In genomic region chr4:79915276-79915675, GRCh38 we compare ENCODE assay signal across 17 cellular contexts.
"Had no signal": no experiment of that assay in that cellular context is flagged by ENCODE, and none has a peak within 500 bp of the region (broad histone marks: within the 10 kb centered on the region; RNA-seq: fewer than 3 reads in every experiment).

No MANE protein-coding gene starts in this region.

- H3K27me3 ChIP-seq: foreskin keratinocyte, heart right ventricle, left lung, neutrophil, pancreas, right lobe of liver, stomach, thyroid gland had no signal

- H3K36me3 ChIP-seq: heart right ventricle, left lung, neutrophil, pancreas, right lobe of liver, stomach, thyroid gland had no signal

- H3K4me3 ChIP-seq: heart right ventricle, left lung, pancreas, right lobe of liver, stomach, thyroid gland had no signal

- H3K4me1 ChIP-seq: foreskin keratinocyte, pancreas, right lobe of liver, thyroid gland had no signal

- H3K9me3 ChIP-seq: heart right ventricle, left lung, neutrophil, pancreas, right lobe of liver, stomach, thyroid gland had no signal

- H3K27ac ChIP-seq: foreskin keratinocyte, heart right ventricle, left lung, neutrophil, pancreas, right lobe of liver, stomach, thyroid gland had no signal

- DNase-seq: cortex of kidney; foreskin keratinocyte; glutamatergic neuron; heart right ventricle; hippocampal formation; left cardiac atrium; left lung; natural killer cell; pancreas; right lobe of liver; stimulated activated CD4-positive, alpha-beta T cell treated with anti-CD3 and anti-CD28 coated beads, Interleukin-2, amount 100 ng/mL, for 24 hours; stimulated activated CD4-positive, alpha-beta T cell treated with anti-CD3 and anti-CD28 coated beads, Interleukin-4, amount 100 ng/mL, for 24 hours; stimulated activated naive CD4-positive, alpha-beta T cell treated with Interleukin-2 at 50 U/mL for 16 hours; stomach; thyroid gland had no signal

- ATAC-seq: foreskin keratinocyte; heart right ventricle; left cardiac atrium; left lung; natural killer cell; pancreas; right lobe of liver; stimulated activated effector memory CD8-positive, alpha-beta T cell treated with anti-CD3 and anti-CD28 coated beads, Interleukin-12 subunit alpha, Interleukin-12 subunit beta, amount 100 ng/mL, for 72 hours had no signal
